21 cellular contexts compared by ENCODE assay signal in the genomic region with DNA sequence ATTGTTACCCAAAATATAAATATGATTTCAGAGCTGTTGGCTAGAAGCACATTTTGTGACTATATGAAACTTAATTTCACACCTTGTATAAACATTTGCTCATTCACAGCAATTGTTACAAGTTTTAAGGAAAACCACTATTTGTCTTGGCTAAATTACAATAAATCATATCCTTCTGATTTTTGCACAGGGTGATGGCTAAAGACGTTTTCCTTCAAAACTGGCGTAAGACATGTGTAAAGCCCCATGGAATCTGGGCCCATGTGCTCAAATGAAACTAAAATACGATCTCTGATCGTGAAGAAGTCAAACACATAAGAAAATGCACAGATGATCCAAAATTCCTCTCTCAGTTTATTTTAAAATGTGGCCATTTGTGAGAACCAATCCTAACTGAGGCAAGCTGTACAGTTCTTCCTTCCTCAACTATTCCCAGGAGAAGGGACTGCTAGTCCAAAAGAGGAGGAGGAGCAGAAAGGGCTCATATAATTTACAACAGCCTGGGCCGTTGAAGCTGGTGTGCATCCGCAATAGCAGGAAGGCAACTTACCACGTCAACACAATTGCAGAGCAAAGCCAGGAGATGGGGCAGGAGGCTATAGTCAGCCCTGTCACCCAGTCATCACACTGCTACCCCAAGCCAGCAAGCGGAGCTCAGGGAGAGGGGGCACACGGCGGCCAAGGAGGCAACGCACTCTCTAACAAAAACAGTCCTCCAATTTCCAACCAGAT.
A peak's percentile ranks its signal among the peaks of the same experiment; 100 is the strongest.
DNase-seq lines count a peak whose midpoint lies in the region; ATAC-seq, FAIRE-seq and TF ChIP-seq lines count a peak whose summit lies in the region.
"Had no signal": no experiment of that assay in that cellular context is flagged by ENCODE, and none has a peak within 500 bp of the region (broad histone marks: within the 10 kb centered on the region; RNA-seq: fewer than 3 reads in every experiment).

No MANE protein-coding gene starts in this region.

- H3K36me3 ChIP-seq in endothelial cell of umbilical vein (ENCODE audit: control insufficient read depth in 2 of 2, extremely low read depth in 1 of 2, insufficient read depth in 2 of 2, low read length in 2 of 2): no peaks in the 10 kb centered on the region
- H3K36me3 ChIP-seq in hepatocyte (replicated peaks; ENCODE audit: insufficient read depth, low read depth): no peaks in the 10 kb centered on the region
- H3K36me3 ChIP-seq: breast epithelium, neutrophil, SJCRH30, uterus had no signal

- H3K9ac ChIP-seq in endothelial cell of umbilical vein (replicated peaks; ENCODE audit: extremely low read depth, insufficient read depth, low read length): no peak overlapping the region

- no peak for TF ChIP-seq POLR2A in endothelial cell of umbilical vein (IDR thresholded peaks at IDR 0.05; ENCODE audit: low read depth, low read length)

- H3K9me1 ChIP-seq in endothelial cell of umbilical vein (replicated peaks; ENCODE audit: control insufficient read depth, extremely low read depth, insufficient read depth, low read length): no peaks in the 10 kb centered on the region

- H2AFZ ChIP-seq in endothelial cell of umbilical vein (ENCODE audit: low read depth, low read length) (no peak overlapping the region), hepatocyte (no peak overlapping the region)

- BruUV-seq in endothelial cell of umbilical vein (replicated peaks; lab: Mats Ljungman, UMichigan): no TSS peak

- H3K27ac ChIP-seq in endothelial cell of umbilical vein (ENCODE audit: insufficient read depth, low read depth, low read length) (no peak overlapping the region), hepatocyte (no peak overlapping the region)
- H3K27ac ChIP-seq: A549, breast epithelium, neutrophil, SJCRH30, uterus had no signal

- peak overlapping the region in 1 of 3 experiments; percentile 37 for H3K4me3 ChIP-seq in endothelial cell of umbilical vein (replicated peaks in 1 of 3; ENCODE audit: insufficient read depth in 1 of 3, low read depth in 1 of 3, low read length in 3 of 3)
- H3K4me3 ChIP-seq in hepatocyte: no peak overlapping the region
- H3K4me3 ChIP-seq: A549, breast epithelium, SJCRH30 had no signal

- H3K27me3 ChIP-seq in endothelial cell of umbilical vein (ENCODE audit: control insufficient read depth in 2 of 2, insufficient read depth in 2 of 2, low read length in 2 of 2) (no peaks in the 10 kb centered on the region), hepatocyte (no peaks in the 10 kb centered on the region)
- H3K27me3 ChIP-seq: breast epithelium, neutrophil, SJCRH30, uterus had no signal

- H3K4me2 ChIP-seq in endothelial cell of umbilical vein (ENCODE audit: insufficient read depth, low read length): peak overlapping the region; percentile 85
- H3K4me2 ChIP-seq in hepatocyte: peak overlapping the region; percentile 55
- H3K4me2 ChIP-seq: A549 had no signal

- H3K79me2 ChIP-seq in endothelial cell of umbilical vein (ENCODE audit: control insufficient read depth, insufficient read depth, low read length) (no peaks in the 10 kb centered on the region), hepatocyte (no peaks in the 10 kb centered on the region)

- peak; percentile 49 for ATAC-seq in Right ventricle myocardium superior (ENCODE audit: poor library complexity)
- ATAC-seq in HG02970 (IDR thresholded peaks at IDR 0.05; ENCODE audit: low FRiP score, unreplicated experiment): no peak
- ATAC-seq: A549; activated naive CD8-positive, alpha-beta T cell treated with anti-CD3 and anti-CD28 coated beads, Interleukin-2, amount 50 U/mL, for 24 hours; HepG2 had no signal

- CTCF ChIA-PET in endothelial cell of umbilical vein (lab: Charles Lee): interaction anchor here (1.1 to 2.7 kb wide), 5 partner anchors 10 to 189 kb away, joined by 3 to 10 read pairs (median 3); no protein-coding TSS in a partner anchor

- no peaks in the 10 kb centered on the region for H3K9me2 ChIP-seq in hepatocyte (replicated peaks; ENCODE audit: insufficient read depth)

- 76% methylated on average over 11 of the region's 11 CpGs for WGBS in hepatocyte (ENCODE audit: low lambda C conversion rate, missing lambda C conversion rate)

- TF ChIP-seq CTCF in endothelial cell of umbilical vein (IDR thresholded peaks at IDR 0.05; ENCODE audit: extremely low read depth in 1 of 2, insufficient read depth in 1 of 2, low read depth in 1 of 2, low read length in 2 of 2) (no peak), hepatocyte (IDR thresholded peaks at IDR 0.05; ENCODE audit: poor library complexity) (no peak)

- dilution Hi-C loops in endothelial cell of umbilical vein (cut with MboI; ENCODE audit: extremely low pct_ligation_motif_present, low sequenced_read_pairs): no loop called here

- no peak for DNase-seq in Right ventricle myocardium superior
- no peak for DNase-seq in cardiac septum (ENCODE audit: low spot score)
- DNase-seq in endothelial cell of umbilical vein (ENCODE audit: low read depth, low spot score): peak; percentile 63
- DNase-seq in hepatocyte (ENCODE audit: low spot score): no peak
- DNase-seq in NCI-H1436 (lab: John Stamatoyannopoulos, UW): no peak
- DNase-seq in activated CD4-positive, CD25-positive, alpha-beta regulatory T cell treated with anti-CD3 and anti-CD28 coated beads, Interleukin-2, amount 50 U/mL, for 72 hours: no peak
- DNase-seq in SHP77 treated with DMSO at 0.1 percent for 48 hours (lab: John Stamatoyannopoulos, UW): no peak
- DNase-seq: activated CD4-positive, alpha-beta T cell treated with anti-CD3 and anti-CD28 coated beads, Interleukin-2, amount 50 U/mL, for 48 hours; activated effector memory CD4-positive, alpha-beta T cell treated with anti-CD3 and anti-CD28 coated beads, Interleukin-2, amount 50 U/mL, for 16 hours; activated naive CD8-positive, alpha-beta T cell treated with anti-CD3 and anti-CD28 coated beads, Interleukin-2, amount 50 U/mL, for 24 hours; erythroblast; NCI-H748 treated with DMSO at 0.1 percent for 48 hours; OCI-M1; stimulated activated CD4-positive, alpha-beta T cell treated with anti-CD3 and anti-CD28 coated beads, Interleukin-12 subunit alpha, Interleukin-12 subunit beta, amount 100 ng/mL, for 4 hours; uterus had no signal

- H4K20me1 ChIP-seq in endothelial cell of umbilical vein (replicated peaks; ENCODE audit: control insufficient read depth, extremely low read depth, insufficient read depth, low read length): no peaks in the 10 kb centered on the region
- no peaks in the 10 kb centered on the region for H4K20me1 ChIP-seq in hepatocyte (ENCODE audit: insufficient read depth, poor library complexity, severe bottlenecking)

- peaks cover 21% of the 10 kb centered on the region for H3K4me1 ChIP-seq in endothelial cell of umbilical vein (ENCODE audit: control insufficient read depth, extremely low read depth, insufficient read depth, low read length)
- peaks cover 13% of the 10 kb centered on the region for H3K4me1 ChIP-seq in hepatocyte (ENCODE audit: insufficient read depth)
- H3K4me1 ChIP-seq: A549, breast epithelium, uterus had no signal

- peak; percentile 78 for FAIRE-seq in endothelial cell of umbilical vein (lab: Jason Lieb, UNC)
- FAIRE-seq: A549, HepG2 had no signal

- H3K9me3 ChIP-seq in endothelial cell of umbilical vein (replicated peaks; ENCODE audit: control insufficient read depth, insufficient read depth, low read length): no peaks in the 10 kb centered on the region
- no peaks in the 10 kb centered on the region for H3K9me3 ChIP-seq in hepatocyte (ENCODE audit: low read depth)
- H3K9me3 ChIP-seq: A549, breast epithelium, neutrophil, SJCRH30, uterus had no signal

- intact Hi-C loops in Right ventricle myocardium superior (cut with DNase I) (no loop called here), cardiac septum (cut with DNase I) (no loop called here), endothelial cell of umbilical vein (cut with micrococcal nuclease) (no loop called here)

- POLR2A ChIA-PET in endothelial cell of umbilical vein (lab: Charles Lee): no interaction called here

TF ChIP-seq in endothelial cell of umbilical vein, 7 proteins besides CTCF, POLR2A, EP300 and RAD21:
- TF ChIP-seq JUN (IDR thresholded peaks at IDR 0.05; ENCODE audit: borderline replicate concordance, insufficient read depth, insufficient read length, low read depth) (no peak), FOS (IDR thresholded peaks at IDR 0.05; ENCODE audit: borderline replicate concordance, insufficient read depth, low read length) (no peak), MYC (IDR thresholded peaks at IDR 0.05; ENCODE audit: low read depth, low read length) (no peak), EZH2 (IDR thresholded peaks at IDR 0.05; ENCODE audit: borderline replicate concordance, low read depth, low read length, severe bottlenecking) (no peak), POLR2AphosphoS5 (IDR thresholded peaks at IDR 0.05; ENCODE audit: insufficient read depth, low read depth, low read length) (no peak), GATA2 (IDR thresholded peaks at IDR 0.05; ENCODE audit: insufficient read depth, insufficient read length, low read depth, low read length) (no peak)
- TF ChIP-seq, protein P1, sequence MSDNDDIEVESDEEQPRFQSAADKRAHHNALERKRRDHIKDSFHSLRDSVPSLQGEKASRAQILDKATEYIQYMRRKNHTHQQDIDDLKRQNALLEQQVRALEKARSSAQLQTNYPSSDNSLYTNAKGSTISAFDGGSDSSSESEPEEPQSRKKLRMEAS (IDR thresholded peaks at IDR 0.05; ENCODE audit: insufficient read depth, insufficient read length): no peak
